19 cellular contexts compared by ENCODE assay signal in the genomic region with DNA sequence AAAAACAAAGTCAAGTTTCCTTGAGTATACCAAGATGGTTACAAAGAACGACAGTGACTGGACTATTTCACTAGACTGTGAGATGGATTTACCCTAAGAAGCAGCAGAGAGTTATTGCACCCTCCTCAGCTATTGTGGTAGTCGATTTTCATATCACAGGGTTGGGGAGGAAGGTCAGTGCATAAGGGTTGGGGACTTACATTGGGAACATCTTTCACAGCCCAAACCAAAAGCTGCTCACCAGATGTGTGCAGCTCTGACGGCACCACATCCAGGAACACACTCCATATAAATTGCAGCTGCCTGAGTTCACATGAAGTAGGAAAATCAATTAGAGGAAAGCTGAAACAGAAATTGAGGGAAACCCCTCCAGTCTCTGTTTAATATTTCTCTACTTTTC.
"Had no signal": no experiment of that assay in that cellular context is flagged by ENCODE, and none has a peak within 500 bp of the region (broad histone marks: within the 10 kb centered on the region; RNA-seq: fewer than 3 reads in every experiment).

No MANE protein-coding gene starts in this region.

- H3K4me3 Mint-ChIP-seq: activated naive CD4-positive, alpha-beta T cell treated with anti-CD3 and anti-CD28 coated beads, Interleukin-2, amount 50 U/mL, for 24 hours; immature natural killer cell; neural progenitor cell; stimulated activated naive CD8-positive, alpha-beta T cell treated with anti-CD3 and anti-CD28 coated beads, Interleukin-15, amount 100 ng/mL, for 72 hours had no signal

- FAIRE-seq: astrocyte, bronchial epithelial cell had no signal

- H3K27ac ChIP-seq: gastroesophageal sphincter, heart right ventricle, neural progenitor cell, psoas muscle, skin epidermis, VCaP had no signal

- H3K36me3 Mint-ChIP-seq: activated naive CD4-positive, alpha-beta T cell treated with anti-CD3 and anti-CD28 coated beads, Interleukin-2, amount 50 U/mL, for 24 hours; immature natural killer cell; neural progenitor cell had no signal

- ATAC-seq: gastroesophageal sphincter; heart right ventricle; left ventricle myocardium superior; psoas muscle; stimulated activated naive CD8-positive, alpha-beta T cell treated with anti-CD3 and anti-CD28 coated beads, Interleukin-15, amount 100 ng/mL, for 72 hours had no signal

- H3K9me3 Mint-ChIP-seq: activated naive CD4-positive, alpha-beta T cell treated with anti-CD3 and anti-CD28 coated beads, Interleukin-2, amount 50 U/mL, for 24 hours; neural progenitor cell; stimulated activated naive CD8-positive, alpha-beta T cell treated with anti-CD3 and anti-CD28 coated beads, Interleukin-15, amount 100 ng/mL, for 72 hours had no signal

- H3K9me3 ChIP-seq: gastroesophageal sphincter, heart right ventricle, psoas muscle had no signal

- DNase-seq: activated CD4-positive, CD25-positive, alpha-beta regulatory T cell treated with anti-CD3 and anti-CD28 coated beads, Interleukin-2, amount 50 U/mL, for 72 hours; activated gamma-delta T cell; cerebellar nuclear complex; cortex of kidney; heart right ventricle; immature natural killer cell; left ventricle myocardium superior; psoas muscle; stimulated activated CD4-positive, alpha-beta T cell treated with anti-CD3 and anti-CD28 coated beads, Interleukin-15, amount 100 ng/mL, for 24 hours; stimulated activated CD4-positive, alpha-beta T cell treated with anti-CD3 and anti-CD28 coated beads, Interleukin-2, amount 100 ng/mL, for 48 hours; stimulated activated naive CD8-positive, alpha-beta T cell treated with anti-CD3 and anti-CD28 coated beads, Interleukin-15, amount 100 ng/mL, for 72 hours; trophoblast cell had no signal

- H3K4me2 ChIP-seq: neural progenitor cell had no signal

- H3K27me3 ChIP-seq: gastroesophageal sphincter, heart right ventricle, neural progenitor cell had no signal

- H2AFZ ChIP-seq: neural progenitor cell had no signal

- H3K27ac Mint-ChIP-seq: activated naive CD4-positive, alpha-beta T cell treated with anti-CD3 and anti-CD28 coated beads, Interleukin-2, amount 50 U/mL, for 24 hours; immature natural killer cell had no signal

- H3K4me1 ChIP-seq: heart right ventricle, psoas muscle had no signal

- H3K4me3 ChIP-seq: gastroesophageal sphincter, heart right ventricle, neural progenitor cell, psoas muscle, skin epidermis had no signal

- H3K36me3 ChIP-seq: gastroesophageal sphincter, heart right ventricle, neural progenitor cell had no signal

- H3K4me1 Mint-ChIP-seq: activated naive CD4-positive, alpha-beta T cell treated with anti-CD3 and anti-CD28 coated beads, Interleukin-2, amount 50 U/mL, for 24 hours; immature natural killer cell; stimulated activated naive CD8-positive, alpha-beta T cell treated with anti-CD3 and anti-CD28 coated beads, Interleukin-15, amount 100 ng/mL, for 72 hours had no signal

- H3K27me3 Mint-ChIP-seq: stimulated activated naive CD8-positive, alpha-beta T cell treated with anti-CD3 and anti-CD28 coated beads, Interleukin-15, amount 100 ng/mL, for 72 hours had no signal
